Comparison of ENCODE assay signal across 2 cellular contexts in the genomic region with DNA sequence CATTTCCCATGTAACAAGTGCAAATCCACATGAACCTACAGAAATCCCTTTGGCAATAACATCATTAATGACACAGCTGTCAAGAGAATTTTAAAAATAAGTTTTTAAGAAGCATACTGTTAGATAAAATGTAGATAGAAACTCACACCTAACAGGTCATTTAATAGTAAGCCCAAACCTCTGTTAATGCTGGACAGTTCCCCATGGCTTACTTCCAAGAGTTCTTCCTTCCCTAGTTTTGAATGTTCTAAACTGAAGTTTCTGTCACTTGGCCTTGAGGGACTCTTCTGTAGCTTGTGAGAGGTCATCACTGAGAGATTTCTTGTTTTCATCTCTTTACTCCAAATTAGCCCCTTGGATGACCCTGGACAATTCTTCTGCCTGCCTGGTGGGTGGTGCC.
A peak's percentile ranks its signal among the peaks of the same experiment; 100 is the strongest.
TF ChIP-seq lines count a peak whose summit lies in the region.

No MANE protein-coding gene starts in this region.

TF ChIP-seq in SK-N-SH, 30 proteins besides CTCF, POLR2A, EP300 and RAD21:
- TF ChIP-seq REST (IDR thresholded peaks at IDR 0.05; ENCODE audit: low read depth, low read length) (peak; percentile 62), MXI1 (IDR thresholded peaks at IDR 0.05; ENCODE audit: low read depth, low read length) (no peak)

TF ChIP-seq in SK-N-SH treated with all-trans-retinoic acid at 6 μM for 48 hours, 23 proteins besides CTCF, POLR2A, EP300 and RAD21 (continued from another document):
- TF ChIP-seq, protein P1, sequence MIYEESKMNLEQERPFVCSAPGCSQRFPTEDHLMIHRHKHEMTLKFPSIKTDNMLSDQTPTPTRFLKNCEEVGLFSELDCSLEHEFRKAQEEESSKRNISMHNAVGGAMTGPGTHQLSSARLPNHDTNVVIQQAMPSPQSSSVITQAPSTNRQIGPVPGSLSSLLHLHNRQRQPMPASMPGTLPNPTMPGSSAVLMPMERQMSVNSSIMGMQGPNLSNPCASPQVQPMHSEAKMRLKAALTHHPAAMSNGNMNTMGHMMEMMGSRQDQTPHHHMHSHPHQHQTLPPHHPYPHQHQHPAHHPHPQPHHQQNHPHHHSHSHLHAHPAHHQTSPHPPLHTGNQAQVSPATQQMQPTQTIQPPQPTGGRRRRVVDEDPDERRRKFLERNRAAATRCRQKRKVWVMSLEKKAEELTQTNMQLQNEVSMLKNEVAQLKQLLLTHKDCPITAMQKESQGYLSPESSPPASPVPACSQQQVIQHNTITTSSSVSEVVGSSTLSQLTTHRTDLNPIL (CRISPR knock-in tag; IDR thresholded peaks at IDR 0.05; ENCODE audit: low read depth), result no peak
- TF ChIP-seq PATZ1 (CRISPR knock-in tag; IDR thresholded peaks at IDR 0.05; ENCODE audit: borderline replicate concordance) (no peak), ZNF8 (CRISPR knock-in tag; IDR thresholded peaks at IDR 0.05) (no peak), ARNTL (CRISPR knock-in tag; IDR thresholded peaks at IDR 0.05; ENCODE audit: borderline replicate concordance, low read depth) (no peak), TOX (CRISPR knock-in tag; IDR thresholded peaks at IDR 0.05; ENCODE audit: borderline replicate concordance) (no peak), BACH2 (CRISPR knock-in tag; IDR thresholded peaks at IDR 0.05; ENCODE audit: borderline replicate concordance) (no peak), ZNF70 (CRISPR knock-in tag; IDR thresholded peaks at IDR 0.05) (no peak), CSDC2 (CRISPR knock-in tag; IDR thresholded peaks at IDR 0.05) (no peak), ISL1 (CRISPR knock-in tag; IDR thresholded peaks at IDR 0.05) (no peak), OSR1 (CRISPR knock-in tag; IDR thresholded peaks at IDR 0.05) (no peak), ZFP3 (CRISPR knock-in tag; IDR thresholded peaks at IDR 0.05) (no peak), ESRRG (CRISPR knock-in tag; IDR thresholded peaks at IDR 0.05) (no peak), RARB (CRISPR knock-in tag; IDR thresholded peaks at IDR 0.05) (no peak), GLIS3 (CRISPR knock-in tag; IDR thresholded peaks at IDR 0.05) (no peak)
